In genomic region chr14:76811561-76811960, GRCh38 we compare ENCODE assay signal across 8 cellular contexts. TPM values are rescaled to one million over a fixed set of nuclear protein-coding genes. Genes with fewer than 3 reads are reported as not detected.
A peak's percentile ranks its signal among the peaks of the same experiment; 100 is the strongest.
DNase-seq lines count a peak whose midpoint lies in the region; ATAC-seq, FAIRE-seq and TF ChIP-seq lines count a peak whose summit lies in the region.

No MANE protein-coding gene starts in this region.

- H2BK20ac ChIP-seq in H1 (ENCODE audit: low read length): no peak overlapping the region

- no peaks in the 10 kb centered on the region for H3K27me3 ChIP-seq in CD8-positive, alpha-beta T cell (ENCODE audit: insufficient read depth, low read length)
- H3K27me3 ChIP-seq in NT2/D1 (ENCODE audit: insufficient read depth, insufficient read length) (no peaks in the 10 kb centered on the region), H1 (replicated peaks in 1 of 4; ENCODE audit: control insufficient read depth in 3 of 4, extremely low read depth in 1 of 4, insufficient read depth in 3 of 4, low read length in 3 of 4) (no peaks in the 10 kb centered on the region), neuron (ENCODE audit: insufficient read depth, low read length) (peaks cover 3% of the 10 kb centered on the region), aorta (ENCODE audit: control insufficient read depth in 1 of 2, insufficient read depth in 2 of 2, low read length in 1 of 2) (no peaks in the 10 kb centered on the region)

- TF ChIP-seq EP300 in H1 (IDR thresholded peaks at IDR 0.05; ENCODE audit: borderline replicate concordance in 1 of 2, low read depth in 2 of 2, low read length in 2 of 2): no peak

- no peak overlapping the region for H4K91ac ChIP-seq in H1 (replicated peaks; ENCODE audit: insufficient read length, low read length)

- H3K79me2 ChIP-seq in H1 (ENCODE audit: control insufficient read depth in 1 of 2, insufficient read depth in 2 of 2, low read length in 2 of 2): peaks cover 0 to 20% of the 10 kb centered on the region in 2 experiments; a peak in 2 of 4 replicates

- no peak overlapping the region for H4K8ac ChIP-seq in H1 (ENCODE audit: extremely low read depth, insufficient read depth, low read length)

- no peaks in the 10 kb centered on the region for H3K9me3 Mint-ChIP-seq in CD8-positive, alpha-beta T cell

- CTCF ChIA-PET in CD8-positive, alpha-beta T cell (lab: Charles Lee): interaction anchor here (0.6 to 2.8 kb wide), 9 partner anchors 10 to 1118 kb away, joined by 3 to 12 read pairs (median 3); no protein-coding TSS in a partner anchor
- CTCF ChIA-PET in H1 (lab: Charles Lee; ENCODE audit: partially characterized antibody): interaction anchor here (0.6 to 7.0 kb wide), 11 partner anchors 8 to 648 kb away, joined by 3 to 52 read pairs (median 3); no protein-coding TSS in a partner anchor

- no peak overlapping the region for H3K14ac ChIP-seq in H1 (ENCODE audit: insufficient read length)

- H3K9ac ChIP-seq in NT2/D1 (ENCODE audit: insufficient read length, low read depth): peak overlapping the region; percentile 86
- peak overlapping the region in 1 of 4 experiments; percentile 78; a peak in 1 of 7 replicates for H3K9ac ChIP-seq in H1 (replicated peaks in 1 of 4; ENCODE audit: extremely low read depth in 1 of 4, low read depth in 3 of 4, low read length in 3 of 4)

- TF ChIP-seq POLR2A in H1 (IDR thresholded peaks at IDR 0.05; ENCODE audit: control extremely low read depth in 1 of 2, low read depth in 2 of 2, low read length in 2 of 2): no peak

- no peaks in the 10 kb centered on the region for H3K27me3 Mint-ChIP-seq in CD8-positive, alpha-beta T cell (ENCODE audit: low read depth)

- H3K4me3 Mint-ChIP-seq in CD8-positive, alpha-beta T cell: peak overlapping the region; percentile 94

- H3K79me1 ChIP-seq in H1 (ENCODE audit: low read depth, low read length): no peaks in the 10 kb centered on the region

- no peak for ATAC-seq in CD8-positive, alpha-beta T cell
- no peak for ATAC-seq in aorta (ENCODE audit: low FRiP score)
- ATAC-seq in HG03108 (IDR thresholded peaks at IDR 0.05; ENCODE audit: unreplicated experiment): no peak

- POLR2A ChIA-PET in CD8-positive, alpha-beta T cell (lab: Charles Lee): no interaction called here
- POLR2A ChIA-PET in H1 (lab: Charles Lee; ENCODE audit: partially characterized antibody): interaction anchor here (1.0 to 2.5 kb wide), 5 partner anchors 8 to 53 kb away, joined by 3 to 11 read pairs (median 6); no protein-coding TSS in a partner anchor

- H4K5ac ChIP-seq in H1 (ENCODE audit: insufficient read length, low read depth, low read length): no peak overlapping the region

- peak overlapping the region; percentile 73 for H3K4me3 ChIP-seq in CD8-positive, alpha-beta T cell (ENCODE audit: low read depth, low read length)
- peak overlapping the region; percentile 79 for H3K4me3 ChIP-seq in NT2/D1 (ENCODE audit: insufficient read length, low read depth)
- peak overlapping the region; percentile 74 to 82 (median 80); a peak in 7 of 8 replicates for H3K4me3 ChIP-seq in H1 (ENCODE audit: extremely low read depth in 1 of 4, insufficient read depth in 2 of 4, low read depth in 3 of 4, low read length in 4 of 4)
- peak overlapping the region; percentile 74 for H3K4me3 ChIP-seq in neuron (ENCODE audit: low read length)
- peak overlapping the region in 1 of 2 donors; percentile 21 for H3K4me3 ChIP-seq in aorta (ENCODE audit: low read length in 2 of 2)

- H3K23me2 ChIP-seq in H1 (ENCODE audit: low read depth, low read length): peaks cover 5% of the 10 kb centered on the region; the same call in 1 of the 2 replicates

- no peak for DNase-seq in CD8-positive, alpha-beta T cell
- DNase-seq in NT2/D1 (ENCODE audit: low read depth, low spot score) (no peak), H1 (ENCODE audit: low read depth in 1 of 2, low spot score in 2 of 2) (no peak), G401 (ENCODE audit: low spot score) (no peak), aorta (no peak)
- DNase-seq in stimulated activated CD8-positive, alpha-beta memory T cell treated with anti-CD3 and anti-CD28 coated beads, Interleukin-4, amount 100 ng/mL, for 48 hours: no peak

- H3K4me1 Mint-ChIP-seq in CD8-positive, alpha-beta T cell (ENCODE audit: low read depth): peaks cover 33% of the 10 kb centered on the region

- no peak overlapping the region for H3K18ac ChIP-seq in H1 (ENCODE audit: extremely low read depth, low read length)

- no peak overlapping the region for H2BK120ac ChIP-seq in H1 (replicated peaks; ENCODE audit: low read depth, low read length)

- H3K4ac ChIP-seq in H1 (replicated peaks; ENCODE audit: insufficient read length, low read depth, low read length): no peak overlapping the region

- H3K27ac Mint-ChIP-seq in CD8-positive, alpha-beta T cell: peak overlapping the region; percentile 81

- H2BK15ac ChIP-seq in H1 (ENCODE audit: low read length): no peak overlapping the region

- H3K56ac ChIP-seq in H1 (replicated peaks; ENCODE audit: insufficient read length, low read depth, low read length): no peak overlapping the region

- H2BK12ac ChIP-seq in H1 (ENCODE audit: low read depth, low read length): no peak overlapping the region

- WGBS in H1 (ENCODE audit: extremely low coverage in 1 of 2, insufficient coverage in 1 of 2, insufficient read length in 1 of 2, insufficient replicate concordance in 2 of 2, low coverage in 1 of 2, low lambda C conversion rate in 2 of 2, missing lambda C conversion rate in 1 of 2), 2 experiments: 75% methylated on average over 4 of the region's 4 CpGs; no CpG with 5 or more reads in 1 of the 2 experiments
- WGBS in aorta, 2 donors: 58 to 68% methylated on average over 4 of the region's 4 CpGs

- no peak for FAIRE-seq in H1 (lab: Jason Lieb, UNC)

- H3K23ac ChIP-seq in H1 (ENCODE audit: insufficient read length): no peak overlapping the region

- H3K4me1 ChIP-seq in CD8-positive, alpha-beta T cell (ENCODE audit: insufficient read depth, low read length): peaks cover 22% of the 10 kb centered on the region
- H3K4me1 ChIP-seq in NT2/D1 (ENCODE audit: insufficient read depth, insufficient read length) (no peaks in the 10 kb centered on the region), H1 (replicated peaks in 1 of 4; ENCODE audit: control insufficient read depth in 3 of 4, insufficient read depth in 4 of 4, low read length in 3 of 4) (peaks cover 2 to 9% (median 3%) of the 10 kb centered on the region in 4 experiments; a peak in 3 of 7 replicates), neuron (ENCODE audit: insufficient read depth, low read length) (peaks cover 16% of the 10 kb centered on the region), aorta (ENCODE audit: control insufficient read depth in 1 of 2, insufficient read depth in 2 of 2, low read length in 2 of 2) (peaks cover 0 to 3% of the 10 kb centered on the region in 2 donors)

- H3K9me3 ChIP-seq in CD8-positive, alpha-beta T cell (ENCODE audit: low read length): no peaks in the 10 kb centered on the region
- no peaks in the 10 kb centered on the region for H3K9me3 ChIP-seq in NT2/D1 (ENCODE audit: insufficient read depth, low read length)
- H3K9me3 ChIP-seq in H1 (ENCODE audit: insufficient read depth in 2 of 2, low read depth in 1 of 2, low read length in 1 of 2): no peaks in the 10 kb centered on the region
- no peaks in the 10 kb centered on the region for H3K9me3 ChIP-seq in neuron (ENCODE audit: low read length)
- no peaks in the 10 kb centered on the region for H3K9me3 ChIP-seq in aorta (ENCODE audit: control insufficient read depth, low read length)

- H4K20me1 ChIP-seq in H1 (replicated peaks in 1 of 2; ENCODE audit: control insufficient read depth in 1 of 2, insufficient read depth in 2 of 2, low read length in 2 of 2): peaks cover 3 to 5% of the 10 kb centered on the region in 2 experiments

- H3K36me3 ChIP-seq in CD8-positive, alpha-beta T cell (ENCODE audit: insufficient read depth, low read length): peaks cover 23% of the 10 kb centered on the region
- H3K36me3 ChIP-seq in NT2/D1 (ENCODE audit: insufficient read depth, insufficient read length, low read length) (peaks cover 32% of the 10 kb centered on the region), H1 (ENCODE audit: control insufficient read depth in 2 of 4, insufficient read depth in 4 of 4, low read length in 3 of 4) (peaks cover 10 to 25% (median 20%) of the 10 kb centered on the region in 4 experiments; a peak in 6 of 8 replicates), neuron (ENCODE audit: insufficient read depth, low read length) (peaks cover 21% of the 10 kb centered on the region), aorta (ENCODE audit: control insufficient read depth in 1 of 2, insufficient read depth in 2 of 2, low read length in 1 of 2) (peaks cover 0 to 5% of the 10 kb centered on the region in 2 donors)

- in situ Hi-C loops in G401 (cut with HindIII; ENCODE audit: low sequenced_read_pairs): no loop called here

- no peak overlapping the region for H2BK5ac ChIP-seq in H1 (ENCODE audit: low read depth, low read length)

- peak overlapping the region; percentile 71 to 94 for H3K4me2 ChIP-seq in H1 (ENCODE audit: insufficient read depth in 1 of 2, low read depth in 2 of 2, low read length in 2 of 2)

- H2AFZ ChIP-seq in H1 (ENCODE audit: low read length) (no peak overlapping the region), neuron (ENCODE audit: low read depth, low read length) (peak overlapping the region; percentile 92)

- H3K36me3 Mint-ChIP-seq in CD8-positive, alpha-beta T cell: peaks cover 37% of the 10 kb centered on the region

- intact Hi-C loops in CD8-positive, alpha-beta T cell (cut with DNase I, micrococcal nuclease): loop anchor here (5.0 to 10.0 kb wide), 7 partner anchors 96 to 1149 kb away; partner anchors contain the start of genes IRF2BPL (in 2 of the 2), ERG28 (in 1 of the 2), GPATCH2L (in 1 of the 2) and IFT43 (in 1 of the 2)
- intact Hi-C loops in aorta (cut with DNase I): loop anchor here in 1 of 2 donors (5.0 kb wide), 1 partner anchor 39 kb away; no protein-coding TSS in a partner anchor

- H3K27ac ChIP-seq in CD8-positive, alpha-beta T cell (ENCODE audit: low read depth, low read length): no peak overlapping the region
- H3K27ac ChIP-seq in H1 (ENCODE audit: low read depth, low read length) (no peak overlapping the region), aorta (ENCODE audit: low read depth in 1 of 2, low read length in 2 of 2) (no peak overlapping the region)

- no peak for TF ChIP-seq CTCF in CD8-positive, alpha-beta T cell (IDR thresholded peaks at IDR 0.05)
- no peak for TF ChIP-seq CTCF in H1 (IDR thresholded peaks at IDR 0.05; ENCODE audit: control extremely low read depth in 1 of 3, insufficient read depth in 1 of 3, low read depth in 1 of 3, low read length in 3 of 3)

- TF ChIP-seq RAD21 in H1 (IDR thresholded peaks at IDR 0.05 in 1 of 2, conservative IDR thresholded peaks at IDR 0.05 in 1 of 2; ENCODE audit: low read depth in 2 of 2, low read length in 2 of 2): no peak

- H2AK5ac ChIP-seq in H1 (ENCODE audit: low read depth, low read length): no peak overlapping the region

RNA-seq across cellular contexts. Expression of gene ANGEL1, which starts 1.1 kb away (rescaled TPM):
- total RNA-seq in CD8-positive, alpha-beta T cell: 1 to 10 TPM; 6.4 to 6.6 TPM
- 23.1 and 26.8 TPM in 2 replicates for total RNA-seq in H1 (2021; fragmentation: NEBNext Ultra II Directional; extraction: Animal tissue kit (Norgen Biotek cat#: 25700))
- polyA plus RNA-seq in H1 (2011; rRNA removed): 27.2 and 31.6 TPM in 2 replicates
- 28.5 TPM for polyA plus RNA-seq in H1 (2011; cell fraction: cytosol; rRNA removed)
- 72.3 TPM for polyA plus RNA-seq in H1 (2011; cell fraction: nucleus; rRNA removed)
- polyA plus RNA-seq in H1 (2012, experiment 1 of 2): 16.0 to 20.4 TPM (median 18.1 TPM) in 4 replicates
- 17.7 TPM for polyA plus RNA-seq in H1 (2012, experiment 2 of 2)
- polyA plus RNA-seq in H1 (2013, experiment 1 of 2): 21.7 TPM
- 22.3 TPM for polyA plus RNA-seq in H1 (2013, experiment 2 of 2)
- polyA minus RNA-seq in H1 (2011; rRNA and poly(A)+ RNA removed): 66.0 and 90.8 TPM in 2 replicates
- 18.6 TPM for polyA minus RNA-seq in H1 (2011; cell fraction: cytosol; rRNA and poly(A)+ RNA removed)
- 44.9 TPM for polyA minus RNA-seq in H1 (2011; cell fraction: nucleus; rRNA and poly(A)+ RNA removed)
- total RNA-seq in G401 (2014; rRNA removed; shearing (Covaris generic)): 4.8 and 7.0 TPM in 2 replicates
- total RNA-seq in aorta: 10 to 100 TPM; 17.1 to 32.2 TPM
- polyA plus RNA-seq in aorta: 1 to 10 TPM; 1.1 to 9.7 TPM

RNA-seq across cellular contexts. Expression of gene LRRC74A, which starts 14.6 kb away (rescaled TPM):
- total RNA-seq in CD8-positive, alpha-beta T cell: not detected
- total RNA-seq in H1 (2021; fragmentation: NEBNext Ultra II Directional; extraction: Animal tissue kit (Norgen Biotek cat#: 25700)): not detected in 2 replicates
- not detected in 2 replicates for polyA plus RNA-seq in H1 (2011; rRNA removed)
- polyA plus RNA-seq in H1 (2011; cell fraction: cytosol; rRNA removed): not detected
- not detected for polyA plus RNA-seq in H1 (2011; cell fraction: nucleus; rRNA removed)
- not detected in 4 replicates for polyA plus RNA-seq in H1 (2012, experiment 1 of 2)
- polyA plus RNA-seq in H1 (2012, experiment 2 of 2): not detected
- not detected for polyA plus RNA-seq in H1 (2013, experiment 1 of 2)
- not detected for polyA plus RNA-seq in H1 (2013, experiment 2 of 2)
- not detected in 2 replicates for polyA minus RNA-seq in H1 (2011; rRNA and poly(A)+ RNA removed)
- polyA minus RNA-seq in H1 (2011; cell fraction: cytosol; rRNA and poly(A)+ RNA removed): not detected
- not detected for polyA minus RNA-seq in H1 (2011; cell fraction: nucleus; rRNA and poly(A)+ RNA removed)
- total RNA-seq in G401 (2014; rRNA removed; shearing (Covaris generic)): not detected in 2 replicates
- not detected for total RNA-seq in aorta
- 1 to 10 TPM in 1 of 2 donors, not detected in 1; 4.4 TPM for polyA plus RNA-seq in aorta

RNA-seq across cellular contexts. Expression of gene VASH1, which starts 50.3 kb away (rescaled TPM):
- 1 to 10 TPM; 3.0 to 4.0 TPM for total RNA-seq in CD8-positive, alpha-beta T cell
- total RNA-seq in H1 (2021; fragmentation: NEBNext Ultra II Directional; extraction: Animal tissue kit (Norgen Biotek cat#: 25700)): 6.4 and 7.7 TPM in 2 replicates
- polyA plus RNA-seq in H1 (2011; rRNA removed): 3.1 and 4.9 TPM in 2 replicates
- 5.1 TPM for polyA plus RNA-seq in H1 (2011; cell fraction: cytosol; rRNA removed)
- polyA plus RNA-seq in H1 (2011; cell fraction: nucleus; rRNA removed): 17.4 TPM
- polyA plus RNA-seq in H1 (2012, experiment 1 of 2): 5.7 to 7.5 TPM (median 6.7 TPM) in 4 replicates
- 4.3 TPM for polyA plus RNA-seq in H1 (2012, experiment 2 of 2)
- 3.2 TPM for polyA plus RNA-seq in H1 (2013, experiment 1 of 2)
- polyA plus RNA-seq in H1 (2013, experiment 2 of 2): 3.5 TPM
- 4.3 and 4.5 TPM in 2 replicates for polyA minus RNA-seq in H1 (2011; rRNA and poly(A)+ RNA removed)
- 2.3 TPM for polyA minus RNA-seq in H1 (2011; cell fraction: cytosol; rRNA and poly(A)+ RNA removed)
- 5.6 TPM for polyA minus RNA-seq in H1 (2011; cell fraction: nucleus; rRNA and poly(A)+ RNA removed)
- 8.6 and 11.6 TPM in 2 replicates for total RNA-seq in G401 (2014; rRNA removed; shearing (Covaris generic))
- total RNA-seq in aorta: 10 to 100 TPM; 16.1 to 42.7 TPM
- 10 to 100 TPM; 13.6 to 26.9 TPM for polyA plus RNA-seq in aorta
